Comparison of ENCODE assay signal across 9 cellular contexts in the genomic region with DNA sequence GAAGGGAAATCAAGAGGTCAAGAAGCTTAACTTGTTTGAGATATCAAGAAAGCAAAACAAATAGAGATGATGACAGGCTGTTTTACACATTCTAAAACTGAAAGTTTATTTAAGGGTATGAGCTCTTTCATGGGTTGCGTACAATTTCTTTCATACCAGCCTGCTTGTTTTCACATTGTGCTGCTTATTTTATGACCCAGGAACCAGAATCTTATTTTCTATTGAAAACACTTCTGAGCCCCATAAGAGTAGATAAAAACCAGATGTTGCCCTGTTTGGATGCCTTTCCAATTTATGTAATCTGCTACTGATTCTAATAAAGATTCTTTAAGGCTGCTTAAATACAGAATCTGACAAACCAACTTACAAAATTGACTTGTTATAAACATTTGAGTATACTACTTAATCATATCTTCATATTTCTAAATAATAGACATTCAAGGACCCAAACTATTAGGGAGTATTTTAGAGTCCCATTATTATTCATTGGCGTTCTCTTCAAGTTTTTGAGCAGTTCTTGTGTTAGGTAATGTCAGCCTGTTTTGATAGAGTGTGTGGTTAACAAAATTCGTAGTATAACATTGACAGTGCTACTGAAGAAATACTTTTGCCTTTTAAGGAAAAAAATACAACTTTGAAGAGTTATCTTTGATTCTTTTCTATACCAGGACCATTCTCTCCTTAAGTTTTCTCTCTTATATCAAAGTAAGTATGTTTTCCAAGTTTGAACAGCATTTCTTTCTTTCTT.
DNase-seq lines count a peak whose midpoint lies in the region; TF ChIP-seq lines count a peak whose summit lies in the region.
"Had no signal": no experiment of that assay in that cellular context is flagged by ENCODE, and none has a peak within 500 bp of the region (broad histone marks: within the 10 kb centered on the region; RNA-seq: fewer than 3 reads in every experiment).

No MANE protein-coding gene starts in this region.

- H3K27me3 ChIP-seq in adipocyte (replicated peaks; ENCODE audit: control insufficient read depth, insufficient read depth, low read length): no peaks in the 10 kb centered on the region

- no peaks in the 10 kb centered on the region for H3K36me3 ChIP-seq in adipocyte (ENCODE audit: control insufficient read depth, insufficient read depth, low read length, severe bottlenecking)

- no peaks in the 10 kb centered on the region for H3K36me3 Mint-ChIP-seq in mesothelial cell of epicardium

- H3K4me3 ChIP-seq in adipocyte (ENCODE audit: low read length) (peak overlapping the region; percentile 63), lower leg skin (ENCODE audit: low read depth, poor library complexity, severe bottlenecking) (no peak overlapping the region)

- peak; percentile 40 for DNase-seq in GM04504 (ENCODE audit: low read depth)
- DNase-seq in H4 (ENCODE audit: low spot score): peak; percentile 15
- peak; percentile 77 for DNase-seq in adipocyte (ENCODE audit: low read depth)
- DNase-seq in mesothelial cell of epicardium (ENCODE audit: low spot score in 2 of 2, unreplicated experiment in 2 of 2): no peak
- DNase-seq in lower leg skin (ENCODE audit: low spot score in 2 of 2): no peak
- no peak for DNase-seq in NAMALWA (ENCODE audit: low spot score)
- no peak for DNase-seq in posterior cingulate gyrus
- no peak for DNase-seq in hypothalamus (lab: John Stamatoyannopoulos, UW)
- DNase-seq: SHP77 treated with DMSO at 0.1 percent for 48 hours had no signal

- H3K27me3 Mint-ChIP-seq in mesothelial cell of epicardium (ENCODE audit: low read depth): no peaks in the 10 kb centered on the region

- peak overlapping the region; percentile 36 for H3K27ac Mint-ChIP-seq in mesothelial cell of epicardium

- intact Hi-C loops in lower leg skin (cut with DNase I; ENCODE audit: low total_unique reads) (no loop called here), posterior cingulate gyrus (cut with DNase I) (no loop called here)

- no peaks in the 10 kb centered on the region for H3K9me3 ChIP-seq in adipocyte (ENCODE audit: control insufficient read depth, low read length)

- TF ChIP-seq CTCF in mesothelial cell of epicardium (IDR thresholded peaks at IDR 0.05; ENCODE audit: unreplicated experiment) (no peak), lower leg skin (IDR thresholded peaks at IDR 0.05) (no peak)

- peaks cover 25% of the 10 kb centered on the region for H3K4me1 Mint-ChIP-seq in mesothelial cell of epicardium

- H3K4me1 ChIP-seq in adipocyte (ENCODE audit: control insufficient read depth, insufficient read depth, low read length): peaks cover 42% of the 10 kb centered on the region

- peak overlapping the region; percentile 59 for H3K9ac ChIP-seq in adipocyte (ENCODE audit: low read length)

- WGBS in lower leg skin, 2 donors: 54 to 65% methylated on average over 3 of the region's 3 CpGs

- TF ChIP-seq POLR2A in lower leg skin (IDR thresholded peaks at IDR 0.05): no peak

- H3K9me3 Mint-ChIP-seq in mesothelial cell of epicardium: no peaks in the 10 kb centered on the region

- H3K4me3 Mint-ChIP-seq in mesothelial cell of epicardium: no peak overlapping the region

Comparison
In these comparisons a context has a peak if more than half of its experiments do, and no peak if none do; other contexts are left out.
1. DNase-seq: peak in GM04504 (single experiment), H4 (single experiment) and adipocyte (single experiment); none in mesothelial cell of epicardium (0 of 2), lower leg skin (0 of 2), NAMALWA (single experiment), posterior cingulate gyrus (0 of 10) and hypothalamus (0 of 51).